25 cellular contexts compared by ENCODE assay signal in the genomic region with DNA sequence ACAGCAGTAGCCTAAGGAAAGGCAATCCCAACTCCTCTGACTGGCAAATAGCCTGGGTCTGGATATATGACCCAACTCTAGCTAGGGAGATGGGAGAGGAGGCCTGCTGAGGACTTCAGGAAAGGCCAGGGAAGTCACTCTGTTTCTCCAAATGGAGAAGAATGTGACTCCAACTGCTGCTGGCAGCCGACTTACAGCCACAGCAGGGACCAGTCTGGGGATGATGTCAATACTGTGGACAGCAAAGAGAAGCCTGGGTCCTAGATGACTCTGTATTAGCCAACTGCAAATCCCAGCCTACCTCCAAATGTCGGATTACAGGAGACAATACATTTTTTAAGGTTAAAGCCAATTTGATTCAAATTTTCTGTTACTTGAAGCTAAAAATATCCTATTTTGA.
"Had no signal": no experiment of that assay in that cellular context is flagged by ENCODE, and none has a peak within 500 bp of the region (broad histone marks: within the 10 kb centered on the region; RNA-seq: fewer than 3 reads in every experiment).

No MANE protein-coding gene starts in this region.

- H3K27me3 ChIP-seq: brain microvascular endothelial cell, MG63 had no signal

- H3K4me1 Mint-ChIP-seq: activated naive CD8-positive, alpha-beta T cell treated with anti-CD3 and anti-CD28 coated beads, Interleukin-2, amount 50 U/mL, for 24 hours; T-helper 17 cell had no signal

- H3K27ac ChIP-seq: brain microvascular endothelial cell, cardiac muscle cell, KMS-11 had no signal

- H3K36me3 Mint-ChIP-seq: activated naive CD4-positive, alpha-beta T cell treated with anti-CD3 and anti-CD28 coated beads, Interleukin-2, amount 50 U/mL, for 72 hours had no signal

- H3K4me2 ChIP-seq: KMS-11 had no signal

- DNase-seq: activated CD4-positive, alpha-beta T cell treated with anti-CD3 and anti-CD28 coated beads for 48 hours; activated CD4-positive, alpha-beta T cell treated with anti-CD3 and anti-CD28 coated beads, Interleukin-2, amount 50 U/mL, for 4 hours; activated CD4-positive, CD25-positive, alpha-beta regulatory T cell treated with anti-CD3 and anti-CD28 coated beads, Interleukin-2, amount 50 U/mL, for 72 hours; activated CD8-positive, alpha-beta memory T cell treated with anti-CD3 and anti-CD28 coated beads, Interleukin-2, amount 50 U/mL, for 48 hours; activated CD8-positive, alpha-beta T cell treated with anti-CD3 and anti-CD28 coated beads, Interleukin-2, amount 10 ng/mL, durations not matched to agents 7 days and 5 days; activated naive CD4-positive, alpha-beta T cell; activated naive CD8-positive, alpha-beta T cell treated with anti-CD3 and anti-CD28 coated beads, Interleukin-2, amount 50 U/mL, for 24 hours; activated T-cell treated with anti-CD3 and anti-CD28 coated beads, Interleukin-2, amount 50 U/mL, for 1 hour; amniotic stem cell; brain microvascular endothelial cell; MG63; MV-4-11; NCI-H1092 treated with DMSO at 0.1 percent for 48 hours; NCI-H1436; NCI-H187; NCI-H2081; NCI-H446; NCI-H524; SHP77 treated with DMSO at 0.1 percent for 48 hours; T-helper 17 cell; T-helper 9 cell had no signal

- H3K9me3 Mint-ChIP-seq: activated naive CD4-positive, alpha-beta T cell treated with anti-CD3 and anti-CD28 coated beads, Interleukin-2, amount 50 U/mL, for 72 hours; activated naive CD8-positive, alpha-beta T cell treated with anti-CD3 and anti-CD28 coated beads, Interleukin-2, amount 50 U/mL, for 24 hours had no signal

- H3K4me3 Mint-ChIP-seq: activated CD8-positive, alpha-beta T cell treated with anti-CD3 and anti-CD28 coated beads, Interleukin-2, amount 10 ng/mL, durations not matched to agents 7 days and 5 days; activated naive CD8-positive, alpha-beta T cell treated with anti-CD3 and anti-CD28 coated beads, Interleukin-2, amount 50 U/mL, for 24 hours; T-helper 17 cell; WTC11 had no signal

- H3K9me3 ChIP-seq: MG63 had no signal

- ATAC-seq: activated CD8-positive, alpha-beta T cell treated with anti-CD3 and anti-CD28 coated beads, Interleukin-2, amount 10 ng/mL, durations not matched to agents 7 days and 5 days; activated naive CD4-positive, alpha-beta T cell treated with anti-CD3 and anti-CD28 coated beads, Interleukin-2, amount 50 U/mL, for 72 hours; activated naive CD8-positive, alpha-beta T cell treated with anti-CD3 and anti-CD28 coated beads, Interleukin-2, amount 50 U/mL, for 24 hours; T-helper 17 cell; WTC11 had no signal

- H3K4me3 ChIP-seq: cardiac muscle cell, MG63 had no signal

- H3K27me3 Mint-ChIP-seq: activated naive CD8-positive, alpha-beta T cell treated with anti-CD3 and anti-CD28 coated beads, Interleukin-2, amount 50 U/mL, for 24 hours; T-helper 17 cell had no signal

- H3K27ac Mint-ChIP-seq: activated CD8-positive, alpha-beta T cell treated with anti-CD3 and anti-CD28 coated beads, Interleukin-2, amount 10 ng/mL, durations not matched to agents 7 days and 5 days; activated naive CD4-positive, alpha-beta T cell treated with anti-CD3 and anti-CD28 coated beads, Interleukin-2, amount 50 U/mL, for 72 hours; activated naive CD8-positive, alpha-beta T cell treated with anti-CD3 and anti-CD28 coated beads, Interleukin-2, amount 50 U/mL, for 24 hours; T-helper 17 cell; WTC11 had no signal

- H3K9ac ChIP-seq: KMS-11 had no signal

- H3K36me3 ChIP-seq: brain microvascular endothelial cell, cardiac muscle cell, MG63 had no signal
